Comparison of ENCODE assay signal across 23 cellular contexts in genomic region chr4:174600391-174600790, GRCh38.
"Had no signal": no experiment of that assay in that cellular context is flagged by ENCODE, and none has a peak within 500 bp of the region (broad histone marks: within the 10 kb centered on the region; RNA-seq: fewer than 3 reads in every experiment).

No MANE protein-coding gene starts in this region.

- ATAC-seq: activated CD8-positive, alpha-beta T cell treated with anti-CD3 and anti-CD28 coated beads, Interleukin-2, amount 10 ng/mL, durations not matched to agents 7 days and 5 days; T-helper 17 cell; WTC11 had no signal

- H3K36me3 ChIP-seq: adrenal gland had no signal

- H3K4me1 Mint-ChIP-seq: activated naive CD8-positive, alpha-beta T cell treated with anti-CD3 and anti-CD28 coated beads, Interleukin-2, amount 10 ng/mL, durations not matched to agents 7 days and 5 days had no signal

- H3K27me3 ChIP-seq: adrenal gland had no signal

- H3K27me3 Mint-ChIP-seq: activated naive CD8-positive, alpha-beta T cell treated with anti-CD3 and anti-CD28 coated beads, Interleukin-2, amount 10 ng/mL, durations not matched to agents 7 days and 5 days; T-helper 17 cell had no signal

- H3K9me3 ChIP-seq: adrenal gland had no signal

- H3K4me1 ChIP-seq: adrenal gland had no signal

- H3K4me3 ChIP-seq: adrenal gland had no signal

- DNase-seq: activated CD4-positive, alpha-beta T cell treated with anti-CD3 and anti-CD28 coated beads for 48 hours; activated CD4-positive, alpha-beta T cell treated with anti-CD3 and anti-CD28 coated beads, Interleukin-2, amount 50 U/mL, for 4 hours; activated CD4-positive, CD25-positive, alpha-beta regulatory T cell treated with anti-CD3 and anti-CD28 coated beads, Interleukin-2, amount 50 U/mL, for 72 hours; activated CD8-positive, alpha-beta memory T cell treated with anti-CD3 and anti-CD28 coated beads, Interleukin-2, amount 50 U/mL, for 48 hours; activated CD8-positive, alpha-beta T cell treated with anti-CD3 and anti-CD28 coated beads, Interleukin-2, amount 10 ng/mL, durations not matched to agents 7 days and 5 days; activated naive CD4-positive, alpha-beta T cell treated with anti-CD3 and anti-CD28 coated beads, Interleukin-2, amount 50 U/mL, for 16 hours; activated naive CD8-positive, alpha-beta T cell treated with anti-CD3 and anti-CD28 coated beads, Interleukin-2, amount 10 ng/mL, durations not matched to agents 7 days and 5 days; activated T-cell treated with anti-CD3 and anti-CD28 coated beads, Interleukin-2, amount 50 U/mL, for 1 hour; adrenal gland; anterior cingulate cortex; caudate nucleus; Kasumi-1; KBM-7; NCI-H1092 treated with DMSO at 0.1 percent for 48 hours; NCI-H1417 treated with DMSO at 0.1 percent for 48 hours; NCI-H1694; NCI-H2029; NCI-H345; NCI-H510A treated with DMSO at 0.1 percent for 48 hours; SIG-M5; T-helper 17 cell; T-helper 9 cell had no signal

- H3K27ac Mint-ChIP-seq: activated CD8-positive, alpha-beta T cell treated with anti-CD3 and anti-CD28 coated beads, Interleukin-2, amount 10 ng/mL, durations not matched to agents 7 days and 5 days; activated naive CD8-positive, alpha-beta T cell treated with anti-CD3 and anti-CD28 coated beads, Interleukin-2, amount 10 ng/mL, durations not matched to agents 7 days and 5 days; T-helper 17 cell; WTC11 had no signal

- H3K4me3 Mint-ChIP-seq: activated CD8-positive, alpha-beta T cell treated with anti-CD3 and anti-CD28 coated beads, Interleukin-2, amount 10 ng/mL, durations not matched to agents 7 days and 5 days; activated naive CD8-positive, alpha-beta T cell treated with anti-CD3 and anti-CD28 coated beads, Interleukin-2, amount 10 ng/mL, durations not matched to agents 7 days and 5 days; T-helper 17 cell; WTC11 had no signal

- H3K27ac ChIP-seq: adrenal gland had no signal

- H3K36me3 Mint-ChIP-seq: activated naive CD8-positive, alpha-beta T cell treated with anti-CD3 and anti-CD28 coated beads, Interleukin-2, amount 10 ng/mL, durations not matched to agents 7 days and 5 days; WTC11 had no signal
